9 cellular contexts compared by ENCODE assay signal in genomic region chr2:234649951-234650350, GRCh38.
"Had no signal": no experiment of that assay in that cellular context is flagged by ENCODE, and none has a peak within 500 bp of the region (broad histone marks: within the 10 kb centered on the region; RNA-seq: fewer than 3 reads in every experiment).

No MANE protein-coding gene starts in this region.

- H3K4me1 ChIP-seq: HAP-1 had no signal

- H3K9me3 ChIP-seq: HAP-1 had no signal

- H3K4me3 Mint-ChIP-seq: GM23338, H9, HFFc6 had no signal

- H3K4me3 ChIP-seq: GM23248, GM23338, HAP-1 had no signal

- H3K27ac ChIP-seq: GM23248 had no signal

- H3K27ac Mint-ChIP-seq: GM23338, H9, HFFc6 had no signal

- H3K36me3 ChIP-seq: HAP-1 had no signal

- H3K4me2 ChIP-seq: GM23338 had no signal

- ATAC-seq: GM23338, HCT116 had no signal

- H3K4me1 Mint-ChIP-seq: GM23338, H9 had no signal

- DNase-seq: GM23248, GOT3, H7, H9, HCEC 1CT, HFFc6 had no signal

- H3K9ac ChIP-seq: GM23248 had no signal
